In genomic region chr13:34933786-34934185, GRCh38 we compare ENCODE assay signal across 15 cellular contexts. TPM values are rescaled to one million over a fixed set of nuclear protein-coding genes. Genes with fewer than 3 reads are reported as not detected.
DNase-seq lines count a peak whose midpoint lies in the region; ATAC-seq and TF ChIP-seq lines count a peak whose summit lies in the region.
"Had no signal": no experiment of that assay in that cellular context is flagged by ENCODE, and none has a peak within 500 bp of the region (broad histone marks: within the 10 kb centered on the region; RNA-seq: fewer than 3 reads in every experiment).

No MANE protein-coding gene starts in this region.

- H3K4me1 ChIP-seq in PC-9 (replicated peaks; ENCODE audit: insufficient read depth): peaks cover 12% of the 10 kb centered on the region
- H3K4me1 ChIP-seq: BLaER1, Caco-2 had no signal

- no peaks in the 10 kb centered on the region for H4K20me1 ChIP-seq in PC-9 (ENCODE audit: insufficient read depth)
- H4K20me1 ChIP-seq: BLaER1 had no signal

- no peaks in the 10 kb centered on the region for H3F3A ChIP-seq in PC-9 (ENCODE audit: insufficient read depth, low read depth)

- no peak overlapping the region for H3K27ac ChIP-seq in PC-9
- H3K27ac ChIP-seq: BLaER1 had no signal

- H3K4me2 ChIP-seq in PC-9: peak overlapping the region; percentile 22; the same call in 1 of the 2 replicates
- H3K4me2 ChIP-seq: BLaER1 had no signal

- CTCF ChIA-PET in PC-9 (lab: Charles Lee): no interaction called here

- H3K79me2 ChIP-seq in PC-9 (ENCODE audit: low read depth): no peaks in the 10 kb centered on the region

- no peak overlapping the region for H2AFZ ChIP-seq in PC-9

- DNase-seq in NCI-H1417 (lab: John Stamatoyannopoulos, UW): peak in 2 of 3 experiments; percentile 36 to 42
- DNase-seq in NCI-H1417 treated with DMSO at 0.1 percent for 48 hours (lab: John Stamatoyannopoulos, UW): no peak
- peak; percentile 18 for DNase-seq in NCI-H345 (lab: John Stamatoyannopoulos, UW)
- DNase-seq in PC-9: no peak
- DNase-seq in pons (ENCODE audit: low spot score): peak; percentile 33
- DNase-seq in left ventricle myocardium superior: no peak
- DNase-seq in NCI-H774 (lab: John Stamatoyannopoulos, UW): no peak
- DNase-seq: 8988T; AML-193; Caco-2; CD8-positive, alpha-beta memory T cell; HCEC 1CT; HFFc6 had no signal

- BruUV-seq in PC-9 (replicated peaks; lab: Mats Ljungman, UMichigan): no TSS peak

- no peaks in the 10 kb centered on the region for H3K27me3 ChIP-seq in PC-9 (ENCODE audit: insufficient read depth, low read depth)
- H3K27me3 ChIP-seq: BLaER1 had no signal

- POLR2A ChIA-PET in PC-9 (lab: Charles Lee; ENCODE audit: unreplicated experiment): no interaction called here

- intact Hi-C loops in PC-9 (cut with micrococcal nuclease; ENCODE audit: unreplicated experiment): no loop called here
- intact Hi-C loops in left ventricle myocardium superior (cut with micrococcal nuclease): no loop called here

- ATAC-seq in GM21447 (IDR thresholded peaks at IDR 0.05; ENCODE audit: unreplicated experiment): no peak
- ATAC-seq in left ventricle myocardium superior: no peak

- no peaks in the 10 kb centered on the region for H3K9me2 ChIP-seq in PC-9 (ENCODE audit: insufficient read depth)

- no peak for TF ChIP-seq CTCF in PC-9 (conservative IDR thresholded peaks at IDR 0.05)

- no peaks in the 10 kb centered on the region for H3K9me3 ChIP-seq in PC-9 (ENCODE audit: insufficient read depth, low read depth)
- H3K9me3 ChIP-seq: BLaER1, Caco-2 had no signal

- H3K4me3 ChIP-seq in PC-9: no peak overlapping the region
- H3K4me3 ChIP-seq: BLaER1 had no signal

- no peaks in the 10 kb centered on the region for H3K36me3 ChIP-seq in PC-9 (ENCODE audit: low read depth)
- H3K36me3 ChIP-seq: BLaER1 had no signal

RNA-seq across cellular contexts. Expression of gene NBEA, which starts 8.3 kb away (rescaled TPM):
- 4.0 and 4.5 TPM in 2 replicates for total RNA-seq in PC-9 (2021)
- total RNA-seq in left ventricle myocardium superior: 20.7 TPM

Comparison
In these comparisons a context has a peak if more than half of its experiments do, and no peak if none do; other contexts are left out.
1. DNase-seq: peak in NCI-H1417 (2 of 3), NCI-H345 (single experiment) and pons (single experiment); none in NCI-H1417 treated with DMSO at 0.1 percent for 48 hours (single experiment), PC-9 (0 of 2), left ventricle myocardium superior (single experiment) and NCI-H774 (single experiment).